ENCODE assay signal across 1 cellular context in genomic region chr1:11179125-11179524, GRCh38.
TF ChIP-seq lines count a peak whose summit lies in the region.

No MANE protein-coding gene starts in this region.

TF ChIP-seq in GM23338, 12 proteins besides CTCF, POLR2A, EP300 and RAD21 (continued from another document):
- no peak for TF ChIP-seq ZNF462 (CRISPR knock-in tag; IDR thresholded peaks at IDR 0.05)
- no peak for TF ChIP-seq REST (IDR thresholded peaks at IDR 0.05; ENCODE audit: unreplicated experiment)
- TF ChIP-seq ZNF331 (CRISPR knock-in tag; IDR thresholded peaks at IDR 0.05; ENCODE audit: low read depth), result no peak
- TF ChIP-seq EZH2 (IDR thresholded peaks at IDR 0.05; ENCODE audit: low read depth, unreplicated experiment), result no peak
- TF ChIP-seq EZH2phosphoT487 (IDR thresholded peaks at IDR 0.05; ENCODE audit: unreplicated experiment), result no peak
